ENCODE assay signal across 30 cellular contexts in the genomic region with DNA sequence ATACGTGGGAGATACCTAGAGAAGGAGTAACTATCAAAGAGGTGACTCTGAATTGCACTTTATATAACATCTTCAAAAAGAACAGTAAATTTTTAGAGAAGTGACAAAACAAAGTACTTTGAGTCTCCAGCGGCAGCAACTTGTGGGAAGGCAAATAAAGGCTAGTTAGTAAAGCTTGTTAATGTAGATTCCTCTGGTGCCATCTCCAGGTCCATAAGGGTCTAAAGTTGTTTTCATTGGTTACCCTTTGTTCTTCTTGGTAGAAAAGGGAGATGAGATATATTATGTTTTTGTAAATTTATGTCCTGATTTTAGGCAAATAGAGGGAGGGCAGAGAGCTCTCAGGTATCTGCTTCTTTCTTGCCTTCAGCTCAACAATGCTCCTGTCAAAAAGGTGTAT.
"Had no signal": no experiment of that assay in that cellular context is flagged by ENCODE, and none has a peak within 500 bp of the region (broad histone marks: within the 10 kb centered on the region; RNA-seq: fewer than 3 reads in every experiment).

No MANE protein-coding gene starts in this region.

- H3K4me3 Mint-ChIP-seq: activated CD4-positive, alpha-beta T cell treated with anti-CD3 and anti-CD28 coated beads, Interleukin-2, amount 10 ng/mL, durations not matched to agents 24 days and 14 days; activated CD8-positive, alpha-beta T cell treated with anti-CD3 and anti-CD28 coated beads for 36 hours; activated naive CD8-positive, alpha-beta T cell treated with anti-CD3 and anti-CD28 coated beads for 36 hours; activated T-cell treated with anti-CD3 and anti-CD28 coated beads, Interleukin-2, amount 50 U/mL, for 72 hours; activated T-helper 17 cell treated with anti-CD3 and anti-CD28 coated beads, Interleukin-2, amount 50 U/mL, for 72 hours; central memory CD8-positive, alpha-beta T cell had no signal

- H3K27ac Mint-ChIP-seq: activated CD4-positive, alpha-beta T cell treated with anti-CD3 and anti-CD28 coated beads, Interleukin-2, amount 10 ng/mL, durations not matched to agents 24 days and 14 days; activated CD8-positive, alpha-beta T cell treated with anti-CD3 and anti-CD28 coated beads for 36 hours; activated naive CD8-positive, alpha-beta T cell treated with anti-CD3 and anti-CD28 coated beads for 36 hours; activated T-cell treated with anti-CD3 and anti-CD28 coated beads, Interleukin-2, amount 50 U/mL, for 72 hours; activated T-helper 17 cell treated with anti-CD3 and anti-CD28 coated beads, Interleukin-2, amount 50 U/mL, for 72 hours had no signal

- H3K9me3 ChIP-seq: MG63, Peyer's patch, SJSA1 had no signal

- H3K4me1 ChIP-seq: Peyer's patch, SJSA1 had no signal

- H3K36me3 Mint-ChIP-seq: activated naive CD8-positive, alpha-beta T cell treated with anti-CD3 and anti-CD28 coated beads for 36 hours had no signal

- ATAC-seq: activated CD8-positive, alpha-beta T cell treated with anti-CD3 and anti-CD28 coated beads for 36 hours; activated T-cell treated with anti-CD3 and anti-CD28 coated beads, Interleukin-2, amount 50 U/mL, for 72 hours; activated T-helper 17 cell treated with anti-CD3 and anti-CD28 coated beads, Interleukin-2, amount 50 U/mL, for 72 hours; PC-3 had no signal

- H3K27me3 Mint-ChIP-seq: activated CD4-positive, alpha-beta T cell treated with anti-CD3 and anti-CD28 coated beads, Interleukin-2, amount 10 ng/mL, durations not matched to agents 24 days and 14 days had no signal

- H3K27me3 ChIP-seq: cardiac muscle cell, MG63, Peyer's patch, SJSA1 had no signal

- H3K36me3 ChIP-seq: cardiac muscle cell, MG63, Peyer's patch, SJSA1, WERI-Rb-1 had no signal

- H3K9me3 Mint-ChIP-seq: activated CD4-positive, alpha-beta T cell treated with anti-CD3 and anti-CD28 coated beads, Interleukin-2, amount 10 ng/mL, durations not matched to agents 24 days and 14 days; central memory CD8-positive, alpha-beta T cell had no signal

- H3K4me1 Mint-ChIP-seq: activated CD4-positive, alpha-beta T cell treated with anti-CD3 and anti-CD28 coated beads, Interleukin-2, amount 10 ng/mL, durations not matched to agents 24 days and 14 days; activated naive CD8-positive, alpha-beta T cell treated with anti-CD3 and anti-CD28 coated beads for 36 hours; activated T-helper 17 cell treated with anti-CD3 and anti-CD28 coated beads, Interleukin-2, amount 50 U/mL, for 72 hours; central memory CD8-positive, alpha-beta T cell had no signal

- H3K27ac ChIP-seq: cardiac muscle cell, Peyer's patch, SJSA1, WERI-Rb-1 had no signal

- H3K4me3 ChIP-seq: cardiac muscle cell, MG63, Peyer's patch, SJSA1 had no signal

- DNase-seq: activated CD4-positive, alpha-beta T cell treated with anti-CD3 and anti-CD28 coated beads for 1 hour; activated CD4-positive, alpha-beta T cell treated with anti-CD3 and anti-CD28 coated beads, Interleukin-2, amount 10 ng/mL, durations not matched to agents 24 days and 14 days; activated CD4-positive, alpha-beta T cell treated with anti-CD3 and anti-CD28 coated beads, Interleukin-2, amount 50 U/mL, for 4 hours; activated CD4-positive, CD25-positive, alpha-beta regulatory T cell; activated CD8-positive, alpha-beta T cell treated with anti-CD3 and anti-CD28 coated beads for 36 hours; activated effector memory CD4-positive, alpha-beta T cell treated with anti-CD3 and anti-CD28 coated beads, Interleukin-2, amount 50 U/mL, for 16 hours; activated naive CD4-positive, alpha-beta T cell; activated naive CD4-positive, alpha-beta T cell treated with anti-CD3 and anti-CD28 coated beads, Interleukin-2, amount 50 U/mL, for 16 hours; activated naive CD8-positive, alpha-beta T cell treated with anti-CD3 and anti-CD28 coated beads for 36 hours; activated T-cell treated with anti-CD3 and anti-CD28 coated beads, Interleukin-2, amount 50 U/mL, for 1 hour; activated T-cell treated with anti-CD3 and anti-CD28 coated beads, Interleukin-2, amount 50 U/mL, for 72 hours; amniotic stem cell; aorta; MG63; MV-4-11; NCI-H1092; NCI-H1436 treated with DMSO at 0.1 percent for 48 hours; NCI-H1694 treated with DMSO at 0.1 percent for 48 hours; NCI-H2029; NCI-H345; PC-3; Peyer's patch; RPMI8226; SHP77 treated with DMSO at 0.1 percent for 48 hours; T1000; WERI-Rb-1 had no signal
